Comparison of ENCODE assay signal across 11 cellular contexts in genomic region chr2:40401896-40402295, GRCh38. TPM values are rescaled to one million over a fixed set of nuclear protein-coding genes. Genes with fewer than 3 reads are reported as not detected.
A peak's percentile ranks its signal among the peaks of the same experiment; 100 is the strongest.
DNase-seq lines count a peak whose midpoint lies in the region; ATAC-seq and TF ChIP-seq lines count a peak whose summit lies in the region.
"Had no signal": no experiment of that assay in that cellular context is flagged by ENCODE, and none has a peak within 500 bp of the region (broad histone marks: within the 10 kb centered on the region; RNA-seq: fewer than 3 reads in every experiment).

No MANE protein-coding gene starts in this region.

- H3K27ac ChIP-seq in breast epithelium (no peak overlapping the region), RWPE2 (ENCODE audit: poor library complexity, severe bottlenecking) (peak overlapping the region; percentile 96)
- H3K27ac ChIP-seq: C4-2B, parathyroid adenoma had no signal

- no peaks in the 10 kb centered on the region for H3K36me3 Mint-ChIP-seq in MCF 10A (ENCODE audit: insufficient read depth, unreplicated experiment)

- no peak overlapping the region for H3K27ac Mint-ChIP-seq in MCF 10A (ENCODE audit: low read depth, unreplicated experiment)
- H3K27ac Mint-ChIP-seq: activated T-helper 1 cell treated with anti-CD3 and anti-CD28 coated beads, Interleukin-12 subunit alpha, Interleukin-12 subunit beta, Interleukin-2, Interleukin-4 antibody, amounts not matched to agents 30 ng/mL and 10 ng/mL and 1 ng/mL, durations not matched to agents 14 hours and 24 hours and 36 hours had no signal

- ATAC-seq in RWPE2 (ENCODE audit: low read depth) (peak; percentile 80), GM18861 (IDR thresholded peaks at IDR 0.05; ENCODE audit: unreplicated experiment) (no peak)

- DNase-seq in MCF 10A (ENCODE audit: unreplicated experiment) (peak; percentile 70), breast epithelium (ENCODE audit: low spot score in 2 of 2) (no peak), RWPE2 (ENCODE audit: low spot score) (peak; percentile 71), fibroblast of mammary gland (ENCODE audit: low read depth) (peak; percentile 95), stromal cell of bone marrow (ENCODE audit: low read depth) (peak; percentile 70), NAMALWA (ENCODE audit: low spot score) (no peak), head of caudate nucleus (no peak)

- no peaks in the 10 kb centered on the region for H3K27me3 ChIP-seq in breast epithelium
- no peaks in the 10 kb centered on the region for H3K27me3 ChIP-seq in RWPE2 (ENCODE audit: insufficient read depth, poor library complexity, severe bottlenecking)

- intact Hi-C loops in MCF 10A (cut with micrococcal nuclease) = loop anchor here (5.0 kb wide), 1 partner anchor 35 kb away; no protein-coding TSS in a partner anchor
- intact Hi-C loops in breast epithelium (cut with DNase I; ENCODE audit: low total_unique reads) = no loop called here
- intact Hi-C loops in head of caudate nucleus (cut with DNase I) = no loop called here

- BruUV-seq in MCF 10A (replicated peaks; lab: Mats Ljungman, UMichigan) = no TSS peak

- TF ChIP-seq CTCF in MCF 10A (IDR thresholded peaks at IDR 0.05; ENCODE audit: unreplicated experiment) (no peak), breast epithelium (IDR thresholded peaks at IDR 0.05) (no peak), RWPE2 (IDR thresholded peaks at IDR 0.05; ENCODE audit: poor library complexity, severe bottlenecking) (no peak), fibroblast of mammary gland (conservative IDR thresholded peaks at IDR 0.05; ENCODE audit: control insufficient read depth, insufficient read depth, low read depth, low read length) (no peak)

- POLR2A ChIA-PET in MCF 10A (lab: Yijun Ruan, JAX) = interaction anchor here (0.7 kb wide), 1 partner anchor 497 kb away, joined by 3 read pairs; no protein-coding TSS in a partner anchor

- CTCF ChIA-PET in MCF 10A (lab: Yijun Ruan, JAX) = no interaction called here

- H3K36me3 ChIP-seq in breast epithelium (no peaks in the 10 kb centered on the region), RWPE2 (ENCODE audit: low read depth) (no peaks in the 10 kb centered on the region)

- H3K9me3 ChIP-seq in breast epithelium (no peaks in the 10 kb centered on the region), RWPE2 (ENCODE audit: severe bottlenecking) (no peaks in the 10 kb centered on the region)

- H3K4me1 Mint-ChIP-seq in MCF 10A (ENCODE audit: insufficient read depth, unreplicated experiment) = peaks cover 24% of the 10 kb centered on the region

- H3K4me3 ChIP-seq in breast epithelium (no peak overlapping the region), RWPE2 (ENCODE audit: severe bottlenecking) (no peak overlapping the region), fibroblast of mammary gland (ENCODE audit: control insufficient read depth, low read depth, low read length) (no peak overlapping the region)

- TF ChIP-seq POLR2A in breast epithelium (IDR thresholded peaks at IDR 0.05) = no peak

- H3K4me1 ChIP-seq in breast epithelium = no peaks in the 10 kb centered on the region
- H3K4me1 ChIP-seq in RWPE2 (ENCODE audit: insufficient read depth, poor library complexity, severe bottlenecking) = peaks cover 46% of the 10 kb centered on the region
- H3K4me1 ChIP-seq: parathyroid adenoma had no signal

- H3K9me3 Mint-ChIP-seq in MCF 10A (ENCODE audit: unreplicated experiment) = no peaks in the 10 kb centered on the region
- H3K9me3 Mint-ChIP-seq: activated T-helper 1 cell treated with anti-CD3 and anti-CD28 coated beads, Interleukin-12 subunit alpha, Interleukin-12 subunit beta, Interleukin-2, Interleukin-4 antibody, amounts not matched to agents 30 ng/mL and 10 ng/mL and 1 ng/mL, durations not matched to agents 14 hours and 24 hours and 36 hours had no signal

- H3K4me3 Mint-ChIP-seq in MCF 10A (ENCODE audit: unreplicated experiment) = no peak overlapping the region
- H3K4me3 Mint-ChIP-seq: activated T-helper 1 cell treated with anti-CD3 and anti-CD28 coated beads, Interleukin-12 subunit alpha, Interleukin-12 subunit beta, Interleukin-2, Interleukin-4 antibody, amounts not matched to agents 30 ng/mL and 10 ng/mL and 1 ng/mL, durations not matched to agents 14 hours and 24 hours and 36 hours had no signal

- no peaks in the 10 kb centered on the region for H3K27me3 Mint-ChIP-seq in MCF 10A (ENCODE audit: insufficient read depth, unreplicated experiment)

RNA-seq across cellular contexts. Expression of gene SLC8A1, which starts 50.0 kb away (rescaled TPM):
- 1.6 and 1.7 TPM in 2 replicates for total RNA-seq in MCF 10A (2022)
- total RNA-seq in breast epithelium = 10 to 100 TPM in 2 of 3 donors, 1 to 10 TPM in 1; 8.2 to 14.2 (median 12.2) TPM

Comparison
In these comparisons a context has a peak if more than half of its experiments do, and no peak if none do; other contexts are left out.
1. DNase-seq: peak in MCF 10A (single experiment), RWPE2 (single experiment), fibroblast of mammary gland (single experiment) and stromal cell of bone marrow (single experiment); none in breast epithelium (0 of 2), NAMALWA (single experiment) and head of caudate nucleus (0 of 42).